Comparison of ENCODE assay signal across 12 cellular contexts in the genomic region with DNA sequence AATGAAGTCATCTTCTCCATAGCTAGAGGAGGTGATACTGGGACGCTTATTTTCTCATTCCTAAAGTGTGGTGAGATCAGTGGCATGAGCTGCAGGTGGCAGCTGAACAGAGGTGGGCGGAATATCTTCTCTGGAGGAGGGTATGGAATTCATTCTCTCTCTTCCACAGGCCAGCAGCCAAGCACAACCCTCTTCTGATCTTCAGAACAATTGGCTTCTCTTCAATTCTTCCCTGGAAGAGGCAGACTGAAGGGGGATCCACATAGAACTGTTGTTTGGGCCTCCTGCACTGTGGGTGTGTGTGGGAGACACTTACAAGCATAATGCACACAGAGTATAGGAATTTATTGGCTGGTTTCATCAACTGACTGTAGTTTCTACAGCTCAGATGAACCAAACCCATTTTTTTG.
A peak's percentile ranks its signal among the peaks of the same experiment; 100 is the strongest.
DNase-seq lines count a peak whose midpoint lies in the region; ATAC-seq lines count a peak whose summit lies in the region.
"Had no signal": no experiment of that assay in that cellular context is flagged by ENCODE, and none has a peak within 500 bp of the region (broad histone marks: within the 10 kb centered on the region; RNA-seq: fewer than 3 reads in every experiment).

No MANE protein-coding gene starts in this region.

- no peaks in the 10 kb centered on the region for H3K27me3 Mint-ChIP-seq in activated T-cell treated with anti-CD3 and anti-CD28 coated beads, Interleukin-2, amount 50 U/mL, for 72 hours (ENCODE audit: low read depth)
- H3K27me3 Mint-ChIP-seq in T-cell = no peaks in the 10 kb centered on the region

- peak; percentile 22 to 52 for ATAC-seq in activated T-cell treated with anti-CD3 and anti-CD28 coated beads, Interleukin-2, amount 50 U/mL, for 72 hours (replicated peaks in 1 of 2)
- ATAC-seq in T-cell (replicated peaks in 1 of 4) (no peak), HG03280 (IDR thresholded peaks at IDR 0.05; ENCODE audit: unreplicated experiment) (no peak)
- ATAC-seq: natural killer cell treated with Interleukin-12 subunit alpha and Interleukin-12 subunit beta and Interleukin-15 and Interleukin-18, amount 100 ng/mL, for 72 hours had no signal

- peak; percentile 38 for DNase-seq in activated CD4-positive, alpha-beta T cell treated with anti-CD3 and anti-CD28 coated beads for 48 hours
- DNase-seq in activated CD4-positive, alpha-beta T cell treated with anti-CD3 and anti-CD28 coated beads, Interleukin-2, amount 50 U/mL, for 4 hours = no peak
- no peak for DNase-seq in activated T-cell treated with anti-CD3 and anti-CD28 coated beads, Interleukin-2, amount 50 U/mL, for 72 hours
- DNase-seq in kidney tubule cell (ENCODE audit: low spot score) = peak; percentile 59
- peak in 2 of 3 experiments; percentile 20 to 21 for DNase-seq in stimulated activated CD4-positive, alpha-beta T cell treated with anti-CD3 and anti-CD28 coated beads, TNF-alpha, amount 100 ng/mL, for 24 hours (ENCODE audit: low read depth in 3 of 3)
- DNase-seq in T-cell = no peak
- DNase-seq in HT-29 (ENCODE audit: low spot score) = no peak
- DNase-seq: ACHN, HFFc6, NCI-H1417 treated with DMSO at 0.1 percent for 48 hours had no signal

- POLR2A ChIA-PET in T-cell (lab: Charles Lee) = no interaction called here

- no peaks in the 10 kb centered on the region for H3K36me3 Mint-ChIP-seq in activated T-cell treated with anti-CD3 and anti-CD28 coated beads, Interleukin-2, amount 50 U/mL, for 72 hours (ENCODE audit: insufficient read depth in 2 of 2)
- H3K36me3 Mint-ChIP-seq in T-cell = no peaks in the 10 kb centered on the region
- H3K36me3 Mint-ChIP-seq: natural killer cell treated with Interleukin-12 subunit alpha and Interleukin-12 subunit beta and Interleukin-15 and Interleukin-18, amount 100 ng/mL, for 72 hours had no signal

- peak overlapping the region; percentile 35 for H3K27ac Mint-ChIP-seq in activated T-cell treated with anti-CD3 and anti-CD28 coated beads, Interleukin-2, amount 50 U/mL, for 72 hours
- H3K27ac Mint-ChIP-seq in T-cell = no peak overlapping the region
- H3K27ac Mint-ChIP-seq: HFFc6; natural killer cell treated with Interleukin-12 subunit alpha and Interleukin-12 subunit beta and Interleukin-15 and Interleukin-18, amount 100 ng/mL, for 72 hours had no signal

- peaks cover 55% of the 10 kb centered on the region for H3K4me1 Mint-ChIP-seq in activated T-cell treated with anti-CD3 and anti-CD28 coated beads, Interleukin-2, amount 50 U/mL, for 72 hours (ENCODE audit: low read depth)
- H3K4me1 Mint-ChIP-seq in T-cell = peaks cover 40 to 43% (median 41%) of the 10 kb centered on the region in 3 donors

- H3K4me3 Mint-ChIP-seq in activated T-cell treated with anti-CD3 and anti-CD28 coated beads, Interleukin-2, amount 50 U/mL, for 72 hours = peak overlapping the region in 1 of 2 donors; percentile 46
- no peak overlapping the region for H3K4me3 Mint-ChIP-seq in T-cell
- H3K4me3 Mint-ChIP-seq: HFFc6; natural killer cell treated with Interleukin-12 subunit alpha and Interleukin-12 subunit beta and Interleukin-15 and Interleukin-18, amount 100 ng/mL, for 72 hours had no signal

- CTCF ChIA-PET in T-cell (lab: Charles Lee) = interaction anchor here in 1 of 2 donors (0.6 kb wide), 1 partner anchor 129 kb away, joined by 6 read pairs; no protein-coding TSS in a partner anchor

- H3K9me3 Mint-ChIP-seq in activated T-cell treated with anti-CD3 and anti-CD28 coated beads, Interleukin-2, amount 50 U/mL, for 72 hours = peaks cover 0 to 3% of the 10 kb centered on the region in 2 donors
- H3K9me3 Mint-ChIP-seq in T-cell = no peaks in the 10 kb centered on the region
- H3K9me3 Mint-ChIP-seq: natural killer cell treated with Interleukin-12 subunit alpha and Interleukin-12 subunit beta and Interleukin-15 and Interleukin-18, amount 100 ng/mL, for 72 hours had no signal

Comparison
In these comparisons a context has a peak if more than half of its experiments do, and no peak if none do; other contexts are left out.
1. DNase-seq: peak in activated CD4-positive, alpha-beta T cell treated with anti-CD3 and anti-CD28 coated beads for 48 hours (single experiment), kidney tubule cell (single experiment) and stimulated activated CD4-positive, alpha-beta T cell treated with anti-CD3 and anti-CD28 coated beads, TNF-alpha, amount 100 ng/mL, for 24 hours (2 of 3); none in activated CD4-positive, alpha-beta T cell treated with anti-CD3 and anti-CD28 coated beads, Interleukin-2, amount 50 U/mL, for 4 hours (0 of 2), activated T-cell treated with anti-CD3 and anti-CD28 coated beads, Interleukin-2, amount 50 U/mL, for 72 hours (0 of 2), T-cell (0 of 34) and HT-29 (single experiment).
2. ATAC-seq: peak in activated T-cell treated with anti-CD3 and anti-CD28 coated beads, Interleukin-2, amount 50 U/mL, for 72 hours (2 of 2); none in T-cell (0 of 4) and HG03280 (single experiment).